ENCODE assay signal across 1 cellular context in the genomic region with DNA sequence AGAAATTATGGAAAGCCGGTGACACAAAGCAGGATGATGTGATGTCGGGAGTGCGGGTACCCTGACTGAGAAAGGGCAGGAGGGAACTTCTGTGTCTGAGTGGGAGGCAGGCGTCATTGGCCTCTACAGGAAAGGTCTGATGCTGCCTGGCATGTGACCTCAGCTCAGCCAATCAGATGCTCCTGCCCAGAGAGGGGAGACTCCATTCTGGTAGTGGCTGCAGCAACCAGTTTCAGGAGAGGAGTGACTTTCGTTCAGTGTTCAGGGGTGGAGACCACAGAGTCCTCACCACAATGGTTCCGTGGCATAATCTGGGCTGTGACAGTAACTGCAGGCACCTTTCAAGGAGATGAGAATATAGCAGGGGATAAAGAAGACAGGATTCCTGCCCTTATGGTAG.
TF ChIP-seq lines count a peak whose summit lies in the region.

No MANE protein-coding gene starts in this region.

TF ChIP-seq in HCT116, 20 proteins besides CTCF, POLR2A, EP300 and RAD21 (continued from another document):
- TF ChIP-seq CBX3 (IDR thresholded peaks at IDR 0.05; ENCODE audit: low read depth) (no peak), ATF3 (IDR thresholded peaks at IDR 0.05) (no peak), EGR1 (IDR thresholded peaks at IDR 0.05; ENCODE audit: low read depth) (no peak), REST (IDR thresholded peaks at IDR 0.05; ENCODE audit: low read depth) (no peak), POLR2AphosphoS5 (IDR thresholded peaks at IDR 0.05; ENCODE audit: low read depth, low read length) (no peak), FOSL1 (IDR thresholded peaks at IDR 0.05; ENCODE audit: low read depth) (no peak), YY1 (IDR thresholded peaks at IDR 0.05; ENCODE audit: extremely low read depth, insufficient replicate concordance, low read depth, low read length) (no peak)
- TF ChIP-seq, protein P1, sequence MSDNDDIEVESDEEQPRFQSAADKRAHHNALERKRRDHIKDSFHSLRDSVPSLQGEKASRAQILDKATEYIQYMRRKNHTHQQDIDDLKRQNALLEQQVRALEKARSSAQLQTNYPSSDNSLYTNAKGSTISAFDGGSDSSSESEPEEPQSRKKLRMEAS (IDR thresholded peaks at IDR 0.05), result no peak
